8 cellular contexts compared by ENCODE assay signal in genomic region chr19:6278740-6279619, GRCh38. TPM values are rescaled to one million over a fixed set of nuclear protein-coding genes. Genes with fewer than 3 reads are reported as not detected.
DNase-seq lines count a peak whose midpoint lies in the region; ATAC-seq and TF ChIP-seq lines count a peak whose summit lies in the region.

No MANE protein-coding gene starts in this region.

- TF ChIP-seq RAD21 in neural cell (conservative IDR thresholded peaks at IDR 0.05): peak; percentile 13

- H3K9me2 ChIP-seq in PC-3 (replicated peaks; ENCODE audit: low read length) (no peaks in the 10 kb centered on the region), neural cell (ENCODE audit: insufficient read depth, low read length) (no peaks in the 10 kb centered on the region)

- CTCF ChIA-PET in PC-3 (lab: Charles Lee): no interaction called here

- H3K27me3 ChIP-seq in PC-3 (ENCODE audit: low read length): no peaks in the 10 kb centered on the region
- H3K27me3 ChIP-seq in neural cell (ENCODE audit: insufficient read depth, low read depth, low read length): no peaks in the 10 kb centered on the region

- BruUV-seq in PC-3 (replicated peaks; lab: Mats Ljungman, UMichigan): no TSS peak

- H3K27ac ChIP-seq in PC-3 (ENCODE audit: low read length): no peak overlapping the region
- H3K27ac ChIP-seq in neural cell (ENCODE audit: low read length): peak overlapping the region; percentile 58

- no peak for TF ChIP-seq EP300 in neural cell (conservative IDR thresholded peaks at IDR 0.05; ENCODE audit: poor library complexity, severe bottlenecking)

- POLR2A ChIA-PET in PC-3 (lab: Charles Lee; ENCODE audit: unreplicated experiment): interaction anchor here (0.5 kb wide), 1 partner anchor 29 kb away, joined by 5 read pairs; no protein-coding TSS in a partner anchor

- H4K20me1 ChIP-seq in PC-3 (ENCODE audit: low read length) (peaks cover 6% of the 10 kb centered on the region; the same call in 1 of the 2 replicates), neural cell (ENCODE audit: insufficient read depth) (no peaks in the 10 kb centered on the region)

- H3K9ac ChIP-seq in PC-3 (ENCODE audit: low read length): peak overlapping the region; percentile 92
- H3K9ac ChIP-seq in neural cell (ENCODE audit: low read length): peak overlapping the region; percentile 90

- intact Hi-C loops in PC-3 (cut with micrococcal nuclease): no loop called here

- no peak for DNase-seq in PC-3
- DNase-seq in effector CD8-positive, alpha-beta T cell (lab: John Stamatoyannopoulos, UW): peak; percentile 27
- no peak for DNase-seq in hypothalamus (lab: John Stamatoyannopoulos, UW)
- no peak for DNase-seq in cortex of kidney (lab: John Stamatoyannopoulos, UW)
- no peak for DNase-seq in central memory CD4-positive, alpha-beta T cell

- ATAC-seq in GM21515 (IDR thresholded peaks at IDR 0.05; ENCODE audit: unreplicated experiment) (peak; percentile 7), PC-3 (no peak), HG03469 (IDR thresholded peaks at IDR 0.05; ENCODE audit: unreplicated experiment) (no peak)

- H3K4me2 ChIP-seq in PC-3 (ENCODE audit: low read length) (peak overlapping the region; percentile 100), neural cell (ENCODE audit: low read length) (peak overlapping the region; percentile 78)

- H2AFZ ChIP-seq in PC-3 (ENCODE audit: low read length): peak overlapping the region; percentile 22; the same call in 1 of the 2 replicates
- H2AFZ ChIP-seq in neural cell (ENCODE audit: low read depth, low read length): no peak overlapping the region

- TF ChIP-seq CTCF in PC-3 (conservative IDR thresholded peaks at IDR 0.05; ENCODE audit: low read depth, low read length): no peak
- TF ChIP-seq CTCF in neural cell (IDR thresholded peaks at IDR 0.05; ENCODE audit: poor library complexity, severe bottlenecking): no peak

- H3K9me3 ChIP-seq in PC-3 (ENCODE audit: low read length) (no peaks in the 10 kb centered on the region), neural cell (ENCODE audit: low read length) (no peaks in the 10 kb centered on the region)

- H3K4me3 ChIP-seq in PC-3 (ENCODE audit: low read length) (peak overlapping the region; percentile 97), neural cell (ENCODE audit: low read length) (peak overlapping the region; percentile 91)

- no peaks in the 10 kb centered on the region; the same call in 1 of the 2 replicates for H3K36me3 ChIP-seq in PC-3 (ENCODE audit: low read depth, low read length)
- no peaks in the 10 kb centered on the region for H3K36me3 ChIP-seq in neural cell (ENCODE audit: insufficient read depth, low read length)

- H3K79me2 ChIP-seq in PC-3 (ENCODE audit: low read length) (peaks cover 53% of the 10 kb centered on the region), neural cell (replicated peaks; ENCODE audit: insufficient read depth, low read length) (peaks cover 54% of the 10 kb centered on the region)

- peaks cover 31% of the 10 kb centered on the region for H3K4me1 ChIP-seq in PC-3 (ENCODE audit: insufficient read depth, low read length)

- H3F3A ChIP-seq in PC-3 (ENCODE audit: low read length, unreplicated experiment) (peaks cover 5% of the 10 kb centered on the region), neural cell (ENCODE audit: insufficient read depth, low read length, poor library complexity, severe bottlenecking) (no peaks in the 10 kb centered on the region)

TF ChIP-seq in neural cell, 6 proteins besides CTCF, POLR2A, EP300 and RAD21:
- TF ChIP-seq MXI1 (conservative IDR thresholded peaks at IDR 0.05; ENCODE audit: poor library complexity, severe bottlenecking): no peak
- no peak for TF ChIP-seq EZH2 (IDR thresholded peaks at IDR 0.05; ENCODE audit: borderline replicate concordance, insufficient read depth, low read length, poor library complexity, severe bottlenecking)
- TF ChIP-seq POLR2AphosphoS5 (IDR thresholded peaks at IDR 0.05): no peak
- no peak for TF ChIP-seq SMC3 (conservative IDR thresholded peaks at IDR 0.05; ENCODE audit: poor library complexity)
- no peak for TF ChIP-seq TAF1 (IDR thresholded peaks at IDR 0.05; ENCODE audit: low read depth)
- no peak for TF ChIP-seq REST (IDR thresholded peaks at IDR 0.05; ENCODE audit: borderline replicate concordance)

RNA-seq across cellular contexts. Expression of gene MLLT1, which starts 0.8 kb away (rescaled TPM):
- 29.0 and 36.5 TPM in 2 replicates for total RNA-seq in PC-3 (2014; rRNA removed)
- 34.0 and 39.3 TPM in 2 replicates for polyA plus RNA-seq in neural cell
- 32.0 and 43.3 TPM in 2 replicates for polyA minus RNA-seq in neural cell

RNA-seq across cellular contexts. Expression of gene ACER1, which starts 54.4 kb away (rescaled TPM):
- total RNA-seq in PC-3 (2014; rRNA removed): not detected in 2 replicates
- 0.62 TPM in 1 of 2 replicates, not detected in the other for polyA plus RNA-seq in neural cell
- not detected in 2 replicates for polyA minus RNA-seq in neural cell
